ENCODE assay signal across 8 cellular contexts in the genomic region with DNA sequence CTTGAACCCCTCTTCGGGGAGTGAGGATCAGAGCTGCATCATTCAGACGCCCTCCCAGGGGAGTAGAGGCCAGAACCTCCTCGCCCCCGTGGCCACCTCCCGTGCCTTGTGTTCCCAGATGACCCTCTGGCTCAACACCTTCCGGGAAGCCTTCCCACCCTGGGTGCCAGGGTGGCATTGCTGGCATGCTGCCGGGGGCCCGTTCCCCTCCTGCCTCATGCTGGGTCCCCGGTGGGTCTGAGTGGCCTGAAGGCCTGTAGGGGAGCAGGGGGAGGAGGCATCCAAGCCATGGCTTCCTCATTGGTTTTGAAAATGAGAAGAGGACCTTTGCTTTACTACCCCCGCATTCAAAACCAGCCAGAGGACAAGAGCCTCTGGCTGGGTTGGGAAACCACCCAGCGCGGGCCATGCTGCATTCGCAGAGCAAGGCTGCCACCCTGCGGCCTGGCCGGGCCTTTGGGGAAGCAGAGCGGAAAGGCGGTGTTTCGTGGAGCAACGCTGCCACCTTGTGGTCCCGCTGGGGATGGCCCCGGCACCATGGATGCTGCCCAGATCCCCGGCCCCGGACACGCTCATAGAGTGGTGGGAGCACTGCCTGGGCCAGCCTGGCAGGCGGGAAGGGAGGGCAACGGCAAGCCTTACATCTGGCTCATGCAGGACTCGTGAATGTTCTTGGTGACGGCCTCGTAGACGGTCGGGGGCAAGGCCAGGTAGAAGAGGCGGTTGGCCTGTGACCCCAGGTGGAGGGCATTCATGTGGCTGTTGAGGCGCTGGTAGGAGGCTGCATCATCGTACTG. TPM values are rescaled to one million over a fixed set of nuclear protein-coding genes. Genes with fewer than 3 reads are reported as not detected.
DNase-seq lines count a peak whose midpoint lies in the region; ATAC-seq and TF ChIP-seq lines count a peak whose summit lies in the region.

No MANE protein-coding gene starts in this region.

- no peak overlapping the region for H3K4me3 ChIP-seq in rectal smooth muscle tissue (ENCODE audit: low read length)

- intact Hi-C loops in cardiac septum (cut with DNase I) = loop anchor here (5.0 kb wide), 4 partner anchors 97 to 1577 kb away; partner anchors contain the start of gene GDI1

- H3K27me3 Mint-ChIP-seq in activated naive CD8-positive, alpha-beta T cell treated with anti-CD3 and anti-CD28 coated beads, Interleukin-2, amount 10 ng/mL, durations not matched to agents 7 days and 5 days = no peaks in the 10 kb centered on the region

- no peaks in the 10 kb centered on the region for H3K9me3 Mint-ChIP-seq in activated naive CD8-positive, alpha-beta T cell treated with anti-CD3 and anti-CD28 coated beads, Interleukin-2, amount 10 ng/mL, durations not matched to agents 7 days and 5 days

- H3K4me3 Mint-ChIP-seq in activated naive CD8-positive, alpha-beta T cell treated with anti-CD3 and anti-CD28 coated beads, Interleukin-2, amount 10 ng/mL, durations not matched to agents 7 days and 5 days = no peak overlapping the region

- H3K36me3 Mint-ChIP-seq in activated naive CD8-positive, alpha-beta T cell treated with anti-CD3 and anti-CD28 coated beads, Interleukin-2, amount 10 ng/mL, durations not matched to agents 7 days and 5 days = peaks cover 2% of the 10 kb centered on the region

- H3K9ac ChIP-seq in rectal smooth muscle tissue (ENCODE audit: low read length) = no peak overlapping the region

- DNase-seq in NCI-H128 (lab: John Stamatoyannopoulos, UW; ENCODE audit: unreplicated experiment) = peak; percentile 70
- DNase-seq in SW480 (ENCODE audit: low spot score) = peak; percentile 73
- DNase-seq in activated naive CD8-positive, alpha-beta T cell treated with anti-CD3 and anti-CD28 coated beads, Interleukin-2, amount 10 ng/mL, durations not matched to agents 7 days and 5 days = peak; percentile 88
- peak; percentile 96 for DNase-seq in cardiac septum (ENCODE audit: low spot score)
- no peak for DNase-seq in cortex of kidney (lab: John Stamatoyannopoulos, UW)

- no peaks in the 10 kb centered on the region for H3K4me1 ChIP-seq in rectal smooth muscle tissue (ENCODE audit: control insufficient read depth, insufficient read depth, low read length)

- TF ChIP-seq CTCF in GM12874 (IDR thresholded peaks at IDR 0.05; ENCODE audit: insufficient read depth, low read depth, low read length) = peak; percentile 90

- H3K36me3 ChIP-seq in rectal smooth muscle tissue (ENCODE audit: control insufficient read depth, insufficient read depth, low read length) = peaks cover 3% of the 10 kb centered on the region

- peak overlapping the region; percentile 1 for H3K27ac ChIP-seq in rectal smooth muscle tissue (ENCODE audit: low read depth, low read length)

- peaks cover 8% of the 10 kb centered on the region for H3K4me1 Mint-ChIP-seq in activated naive CD8-positive, alpha-beta T cell treated with anti-CD3 and anti-CD28 coated beads, Interleukin-2, amount 10 ng/mL, durations not matched to agents 7 days and 5 days

- H3K27ac Mint-ChIP-seq in activated naive CD8-positive, alpha-beta T cell treated with anti-CD3 and anti-CD28 coated beads, Interleukin-2, amount 10 ng/mL, durations not matched to agents 7 days and 5 days = no peak overlapping the region

- peak; percentile 53 for ATAC-seq in HG02623 (IDR thresholded peaks at IDR 0.05; ENCODE audit: unreplicated experiment)
- ATAC-seq in activated naive CD8-positive, alpha-beta T cell treated with anti-CD3 and anti-CD28 coated beads, Interleukin-2, amount 10 ng/mL, durations not matched to agents 7 days and 5 days (ENCODE audit: low read depth) = peak; percentile 90

- no peaks in the 10 kb centered on the region for H3K27me3 ChIP-seq in rectal smooth muscle tissue (ENCODE audit: control insufficient read depth, insufficient read depth, low read length)

- POLR2A ChIA-PET in activated naive CD8-positive, alpha-beta T cell treated with anti-CD3 and anti-CD28 coated beads, Interleukin-2, amount 10 ng/mL, durations not matched to agents 7 days and 5 days (lab: Charles Lee) = no interaction called here

RNA-seq across cellular contexts. Expression of gene G6PD, which starts 11.9 kb away (rescaled TPM):
- total RNA-seq in activated naive CD8-positive, alpha-beta T cell treated with anti-CD3 and anti-CD28 coated beads, Interleukin-2, amount 10 ng/mL, durations not matched to agents 7 days and 5 days = 100 to 1,000 TPM in 1 of 2 experiments, 10 to 100 TPM in 1; 89.2 to 102 TPM
- total RNA-seq in cardiac septum = 14.6 TPM

RNA-seq across cellular contexts. Expression of gene IKBKG, which starts 12.7 kb away (rescaled TPM):
- 10 to 100 TPM; 56.1 to 61.7 TPM for total RNA-seq in activated naive CD8-positive, alpha-beta T cell treated with anti-CD3 and anti-CD28 coated beads, Interleukin-2, amount 10 ng/mL, durations not matched to agents 7 days and 5 days
- total RNA-seq in cardiac septum = 18.9 TPM

RNA-seq across cellular contexts. Expression of gene FAM3A, which starts 18.7 kb away (rescaled TPM):
- 10 to 100 TPM; 42.3 to 45.4 TPM for total RNA-seq in activated naive CD8-positive, alpha-beta T cell treated with anti-CD3 and anti-CD28 coated beads, Interleukin-2, amount 10 ng/mL, durations not matched to agents 7 days and 5 days
- total RNA-seq in cardiac septum = 53.1 TPM

RNA-seq across cellular contexts. Expression of gene SLC10A3, which starts 44.3 kb away (rescaled TPM):
- 10 to 100 TPM; 25.3 to 27.3 TPM for total RNA-seq in activated naive CD8-positive, alpha-beta T cell treated with anti-CD3 and anti-CD28 coated beads, Interleukin-2, amount 10 ng/mL, durations not matched to agents 7 days and 5 days
- 13.8 TPM for total RNA-seq in cardiac septum

RNA-seq across cellular contexts. Expression of gene UBL4A, which starts 48.3 kb away (rescaled TPM):
- 10 to 100 TPM; 43.8 to 45.3 TPM for total RNA-seq in activated naive CD8-positive, alpha-beta T cell treated with anti-CD3 and anti-CD28 coated beads, Interleukin-2, amount 10 ng/mL, durations not matched to agents 7 days and 5 days
- total RNA-seq in cardiac septum = 48.4 TPM
